Comparison of ENCODE assay signal across 21 cellular contexts in the genomic region with DNA sequence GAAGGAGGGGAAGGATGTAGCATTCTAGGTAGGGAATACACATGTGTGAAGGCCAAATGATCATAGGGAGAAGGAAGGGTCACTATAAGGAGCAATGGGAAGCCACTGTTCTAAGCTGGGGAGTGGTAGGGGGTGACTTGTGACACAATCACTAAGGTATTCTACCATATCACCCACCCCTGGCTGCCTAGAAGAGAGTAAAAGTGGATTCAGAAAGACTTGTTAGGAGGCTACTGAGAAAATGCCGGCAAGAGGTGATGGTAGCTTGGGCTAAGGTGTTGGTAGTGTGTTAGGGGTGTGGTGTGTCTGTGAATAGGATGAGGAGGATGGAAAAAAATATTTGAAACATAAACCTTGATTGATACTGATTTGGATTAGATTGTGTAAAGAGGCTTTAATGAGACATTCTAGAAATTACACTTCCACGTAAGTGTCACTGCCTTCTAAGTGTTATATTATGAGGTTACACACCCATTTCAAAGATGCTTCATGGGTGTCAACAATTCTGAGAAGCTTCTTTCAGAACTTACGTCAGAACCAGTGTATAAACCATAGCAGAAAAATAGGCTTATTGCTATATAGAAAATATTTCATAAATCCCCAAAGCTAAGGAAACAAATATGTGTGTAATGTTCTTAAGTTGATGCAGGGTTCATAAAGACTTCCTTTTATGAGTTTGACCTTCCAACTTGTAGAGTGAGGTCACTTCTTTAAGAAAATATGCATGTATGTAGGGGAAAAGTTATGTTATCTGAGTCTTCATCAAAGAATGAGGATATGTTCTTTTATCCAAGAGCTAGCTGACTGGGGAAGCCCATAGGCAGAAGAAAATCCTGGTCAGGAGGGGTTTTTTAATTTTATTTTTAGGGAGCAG. TPM values are rescaled to one million over a fixed set of nuclear protein-coding genes. Genes with fewer than 3 reads are reported as not detected.
DNase-seq lines count a peak whose midpoint lies in the region; FAIRE-seq and TF ChIP-seq lines count a peak whose summit lies in the region.
"Had no signal": no experiment of that assay in that cellular context is flagged by ENCODE, and none has a peak within 500 bp of the region (broad histone marks: within the 10 kb centered on the region; RNA-seq: fewer than 3 reads in every experiment).

No MANE protein-coding gene starts in this region.

- TF ChIP-seq CTCF in endothelial cell of umbilical vein (IDR thresholded peaks at IDR 0.05; ENCODE audit: extremely low read depth in 1 of 2, insufficient read depth in 1 of 2, low read depth in 1 of 2, low read length in 2 of 2) = no peak
- no peak for TF ChIP-seq CTCF in RWPE1 (conservative IDR thresholded peaks at IDR 0.05; ENCODE audit: low read depth)

- no peaks in the 10 kb centered on the region for H4K20me1 ChIP-seq in endothelial cell of umbilical vein (replicated peaks; ENCODE audit: control insufficient read depth, extremely low read depth, insufficient read depth, low read length)

- H3K36me3 Mint-ChIP-seq in activated naive CD4-positive, alpha-beta T cell treated with anti-CD3 and anti-CD28 coated beads, Interleukin-2, amount 50 U/mL, for 24 hours = peaks cover 4% of the 10 kb centered on the region
- H3K36me3 Mint-ChIP-seq in activated CD4-positive, alpha-beta memory T cell treated with anti-CD3 and anti-CD28 coated beads for 36 hours = peaks cover 2% of the 10 kb centered on the region

- no peak for FAIRE-seq in endothelial cell of umbilical vein (lab: Jason Lieb, UNC)
- FAIRE-seq: urothelium cell line had no signal

- peak overlapping the region; percentile 43 for H3K27ac Mint-ChIP-seq in activated naive CD4-positive, alpha-beta T cell treated with anti-CD3 and anti-CD28 coated beads, Interleukin-2, amount 50 U/mL, for 24 hours
- peak overlapping the region; percentile 23 for H3K27ac Mint-ChIP-seq in activated CD4-positive, alpha-beta memory T cell treated with anti-CD3 and anti-CD28 coated beads for 36 hours

- H3K27me3 Mint-ChIP-seq in activated naive CD4-positive, alpha-beta T cell treated with anti-CD3 and anti-CD28 coated beads, Interleukin-2, amount 50 U/mL, for 24 hours = no peaks in the 10 kb centered on the region
- no peaks in the 10 kb centered on the region for H3K27me3 Mint-ChIP-seq in activated CD4-positive, alpha-beta memory T cell treated with anti-CD3 and anti-CD28 coated beads for 36 hours

- H3K79me2 ChIP-seq in endothelial cell of umbilical vein (ENCODE audit: control insufficient read depth, insufficient read depth, low read length) = no peaks in the 10 kb centered on the region

- H3K36me3 ChIP-seq in endothelial cell of umbilical vein (ENCODE audit: control insufficient read depth in 2 of 2, extremely low read depth in 1 of 2, insufficient read depth in 2 of 2, low read length in 2 of 2) = no peaks in the 10 kb centered on the region
- H3K36me3 ChIP-seq: MG63, Peyer's patch, SJSA1 had no signal

- peaks cover 59% of the 10 kb centered on the region for H3K4me1 Mint-ChIP-seq in activated naive CD4-positive, alpha-beta T cell treated with anti-CD3 and anti-CD28 coated beads, Interleukin-2, amount 50 U/mL, for 24 hours
- H3K4me1 Mint-ChIP-seq in activated CD4-positive, alpha-beta memory T cell treated with anti-CD3 and anti-CD28 coated beads for 36 hours (ENCODE audit: low read depth) = peaks cover 40% of the 10 kb centered on the region

- no peak overlapping the region for H3K4me3 ChIP-seq in endothelial cell of umbilical vein (replicated peaks in 1 of 3; ENCODE audit: insufficient read depth in 1 of 3, low read depth in 1 of 3, low read length in 3 of 3)
- H3K4me3 ChIP-seq: hepatocyte, MG63, Peyer's patch, SJSA1 had no signal

- no peaks in the 10 kb centered on the region for H3K9me3 ChIP-seq in endothelial cell of umbilical vein (replicated peaks; ENCODE audit: control insufficient read depth, insufficient read depth, low read length)
- H3K9me3 ChIP-seq: MG63, Peyer's patch, SJSA1 had no signal

- H3K9me3 Mint-ChIP-seq in activated naive CD4-positive, alpha-beta T cell treated with anti-CD3 and anti-CD28 coated beads, Interleukin-2, amount 50 U/mL, for 24 hours = peaks cover 6% of the 10 kb centered on the region
- peaks cover 2% of the 10 kb centered on the region for H3K9me3 Mint-ChIP-seq in activated CD4-positive, alpha-beta memory T cell treated with anti-CD3 and anti-CD28 coated beads for 36 hours

- no TSS peak for BruUV-seq in endothelial cell of umbilical vein (replicated peaks; lab: Mats Ljungman, UMichigan)

- H3K4me2 ChIP-seq in endothelial cell of umbilical vein (ENCODE audit: insufficient read depth, low read length) = no peak overlapping the region
- H3K4me2 ChIP-seq: hepatocyte had no signal

- dilution Hi-C loops in endothelial cell of umbilical vein (cut with MboI; ENCODE audit: extremely low pct_ligation_motif_present, low sequenced_read_pairs) = no loop called here

- TF ChIP-seq POLR2A in endothelial cell of umbilical vein (IDR thresholded peaks at IDR 0.05; ENCODE audit: low read depth, low read length) = no peak

- H3K4me3 Mint-ChIP-seq in activated naive CD4-positive, alpha-beta T cell treated with anti-CD3 and anti-CD28 coated beads, Interleukin-2, amount 50 U/mL, for 24 hours = no peak overlapping the region
- H3K4me3 Mint-ChIP-seq in activated CD4-positive, alpha-beta memory T cell treated with anti-CD3 and anti-CD28 coated beads for 36 hours = no peak overlapping the region

- no peaks in the 10 kb centered on the region for H3K9me1 ChIP-seq in endothelial cell of umbilical vein (replicated peaks; ENCODE audit: control insufficient read depth, extremely low read depth, insufficient read depth, low read length)

- peaks cover 9% of the 10 kb centered on the region for H3K4me1 ChIP-seq in endothelial cell of umbilical vein (ENCODE audit: control insufficient read depth, extremely low read depth, insufficient read depth, low read length)

- intact Hi-C loops in activated CD4-positive, alpha-beta memory T cell treated with anti-CD3 and anti-CD28 coated beads for 36 hours (cut with micrococcal nuclease) = no loop called here
- intact Hi-C loops in endothelial cell of umbilical vein (cut with micrococcal nuclease) = no loop called here

- no peaks in the 10 kb centered on the region for H3K27me3 ChIP-seq in endothelial cell of umbilical vein (ENCODE audit: control insufficient read depth in 2 of 2, insufficient read depth in 2 of 2, low read length in 2 of 2)
- H3K27me3 ChIP-seq: hepatocyte, MG63, Peyer's patch, SJSA1 had no signal

- POLR2A ChIA-PET in activated CD4-positive, alpha-beta memory T cell treated with anti-CD3 and anti-CD28 coated beads for 36 hours (lab: Charles Lee) = interaction anchor here (1.0 kb wide), 1 partner anchor 104 kb away, joined by 3 read pairs; no protein-coding TSS in a partner anchor
- POLR2A ChIA-PET in endothelial cell of umbilical vein (lab: Charles Lee) (no interaction called here), RWPE1 (lab: Yijun Ruan, JAX; ENCODE audit: low non-redundant PET) (no interaction called here)

- H3K27ac ChIP-seq in endothelial cell of umbilical vein (ENCODE audit: insufficient read depth, low read depth, low read length) (no peak overlapping the region), RWPE1 (no peak overlapping the region)
- H3K27ac ChIP-seq: hepatocyte, Peyer's patch, SJSA1, VCaP had no signal

- no peak overlapping the region for H3K9ac ChIP-seq in endothelial cell of umbilical vein (replicated peaks; ENCODE audit: extremely low read depth, insufficient read depth, low read length)

- DNase-seq in activated naive CD4-positive, alpha-beta T cell treated with anti-CD3 and anti-CD28 coated beads, Interleukin-2, amount 50 U/mL, for 16 hours = no peak
- no peak for DNase-seq in activated CD4-positive, alpha-beta memory T cell treated with anti-CD3 and anti-CD28 coated beads for 36 hours
- no peak for DNase-seq in endothelial cell of umbilical vein (ENCODE audit: low read depth, low spot score)
- DNase-seq in NCI-H510A treated with DMSO at 0.1 percent for 48 hours (lab: John Stamatoyannopoulos, UW) = no peak
- no peak for DNase-seq in AML-193 (lab: John Stamatoyannopoulos, UW)
- no peak for DNase-seq in RWPE1 (ENCODE audit: low spot score)
- DNase-seq: activated effector memory CD4-positive, alpha-beta T cell treated with anti-CD3 and anti-CD28 coated beads, Interleukin-2, amount 50 U/mL, for 16 hours; foreskin melanocyte; H7; MG63; NCI-H1417 treated with DMSO at 0.1 percent for 48 hours; NCI-H2107; NCI-H510A; Peyer's patch; stimulated activated CD4-positive, alpha-beta T cell treated with anti-CD3 and anti-CD28 coated beads, Interleukin-15, amount 100 ng/mL, for 24 hours; stimulated activated CD8-positive, alpha-beta memory T cell treated with anti-CD3 and anti-CD28 coated beads, Interleukin-4, amount 100 ng/mL, for 48 hours had no signal

- CTCF ChIA-PET in activated CD4-positive, alpha-beta memory T cell treated with anti-CD3 and anti-CD28 coated beads for 36 hours (lab: Charles Lee) = interaction anchor here (1.7 kb wide), 1 partner anchor 9 kb away, joined by 7 read pairs; no protein-coding TSS in a partner anchor
- CTCF ChIA-PET in endothelial cell of umbilical vein (lab: Charles Lee) (interaction anchor here (0.8 to 5.9 kb wide), 6 partner anchors 8 to 111 kb away, joined by 3 to 60 read pairs (median 3); no protein-coding TSS in a partner anchor), RWPE1 (lab: Yijun Ruan, JAX) (no interaction called here)

- no peak overlapping the region for H2AFZ ChIP-seq in endothelial cell of umbilical vein (ENCODE audit: low read depth, low read length)
- H2AFZ ChIP-seq: hepatocyte had no signal

TF ChIP-seq in endothelial cell of umbilical vein, 7 proteins besides CTCF, POLR2A, EP300 and RAD21:
- TF ChIP-seq GATA2 (IDR thresholded peaks at IDR 0.05; ENCODE audit: insufficient read depth, insufficient read length, low read depth, low read length) (peak; percentile 20), JUN (IDR thresholded peaks at IDR 0.05; ENCODE audit: borderline replicate concordance, insufficient read depth, insufficient read length, low read depth) (no peak), POLR2AphosphoS5 (IDR thresholded peaks at IDR 0.05; ENCODE audit: insufficient read depth, low read depth, low read length) (no peak), EZH2 (IDR thresholded peaks at IDR 0.05; ENCODE audit: borderline replicate concordance, low read depth, low read length, severe bottlenecking) (no peak)

RNA-seq across cellular contexts. Expression of a gene that starts 5.6 kb away (rescaled TPM):
- 10 to 100 TPM; 23.7 to 24.9 TPM for total RNA-seq in activated CD4-positive, alpha-beta memory T cell treated with anti-CD3 and anti-CD28 coated beads for 36 hours
- 28.3 and 44.4 TPM in 2 replicates for total RNA-seq in endothelial cell of umbilical vein
- 18.9 and 24.2 TPM in 2 replicates for polyA plus RNA-seq in endothelial cell of umbilical vein
- polyA plus RNA-seq in endothelial cell of umbilical vein (2011; cell fraction: cytosol; rRNA removed) = 35.6 and 36.7 TPM in 2 replicates
- polyA plus RNA-seq in endothelial cell of umbilical vein (2011; cell fraction: nucleus; rRNA removed) = 24.4 and 31.7 TPM in 2 replicates
- polyA plus RNA-seq in endothelial cell of umbilical vein (2012) = 62.5 and 70.6 TPM in 2 replicates
- 24.6 and 27.8 TPM in 2 replicates for polyA minus RNA-seq in endothelial cell of umbilical vein
- polyA minus RNA-seq in endothelial cell of umbilical vein (2011; cell fraction: cytosol; rRNA and poly(A)+ RNA removed) = 3.1 TPM
- 25.4 and 28.9 TPM in 2 replicates for polyA minus RNA-seq in endothelial cell of umbilical vein (2011; cell fraction: nucleus; rRNA and poly(A)+ RNA removed)
